2 cellular contexts compared by ENCODE assay signal in genomic region chr10:116868722-116869121, GRCh38.
TF ChIP-seq lines count a peak whose summit lies in the region.

No MANE protein-coding gene starts in this region.

TF ChIP-seq in SK-N-SH, 30 proteins besides CTCF, POLR2A, EP300 and RAD21 (continued from another document):
- TF ChIP-seq REST (IDR thresholded peaks at IDR 0.05; ENCODE audit: low read depth, low read length): no peak

TF ChIP-seq in SK-N-SH treated with all-trans-retinoic acid at 6 μM for 48 hours, 23 proteins besides CTCF, POLR2A, EP300 and RAD21 (continued from another document):
- TF ChIP-seq TSHZ2 (CRISPR knock-in tag; IDR thresholded peaks at IDR 0.05) (no peak), CSRNP3 (CRISPR knock-in tag; IDR thresholded peaks at IDR 0.05) (no peak), ZFP30 (CRISPR knock-in tag; IDR thresholded peaks at IDR 0.05) (no peak)
